ENCODE assay signal across 13 cellular contexts in genomic region chr6:139588734-139589418, GRCh38.
A peak's percentile ranks its signal among the peaks of the same experiment; 100 is the strongest.
DNase-seq lines count a peak whose midpoint lies in the region; FAIRE-seq and TF ChIP-seq lines count a peak whose summit lies in the region.
"Had no signal": no experiment of that assay in that cellular context is flagged by ENCODE, and none has a peak within 500 bp of the region (broad histone marks: within the 10 kb centered on the region; RNA-seq: fewer than 3 reads in every experiment).

No MANE protein-coding gene starts in this region.

- H3K27me3 ChIP-seq in vagina: no peaks in the 10 kb centered on the region

- FAIRE-seq in HTR-8/SVneo (lab: Jason Lieb, UNC): no peak
- FAIRE-seq: endothelial cell of umbilical vein had no signal

- peak; percentile 78 for DNase-seq in AG10803 (ENCODE audit: low read depth)
- DNase-seq in NCI-H146 (lab: John Stamatoyannopoulos, UW): peak; percentile 54
- DNase-seq in cardiac fibroblast (ENCODE audit: low read depth in 2 of 2): peak; percentile 66
- no peak for DNase-seq in posterior vena cava (ENCODE audit: low spot score)
- no peak for DNase-seq in vagina (ENCODE audit: extremely low spot score in 2 of 2)
- no peak for DNase-seq in HTR-8/SVneo (ENCODE audit: insufficient read length, low spot score)
- no peak for DNase-seq in activated CD4-positive, alpha-beta T cell treated with anti-CD3 and anti-CD28 coated beads for 1 hour
- DNase-seq: CD4-positive, CD25-positive, alpha-beta regulatory T cell; naive B cell; SIG-M5 had no signal

- no peaks in the 10 kb centered on the region for H3K9me3 Mint-ChIP-seq in nephron
- H3K9me3 Mint-ChIP-seq: IgD-negative memory B cell, naive B cell had no signal

- TF ChIP-seq CTCF in AG10803 (conservative IDR thresholded peaks at IDR 0.05; ENCODE audit: low read length): no peak
- TF ChIP-seq CTCF in cardiac fibroblast (IDR thresholded peaks at IDR 0.05; ENCODE audit: low read depth, low read length): no peak
- no peak for TF ChIP-seq CTCF in nephron (IDR thresholded peaks at IDR 0.05; ENCODE audit: unreplicated experiment in 3 of 3)
- TF ChIP-seq CTCF in vagina (IDR thresholded peaks at IDR 0.05): no peak

- intact Hi-C loops in posterior vena cava (cut with DNase I): no loop called here
- intact Hi-C loops in vagina (cut with DNase I): no loop called here

- peak overlapping the region; percentile 46 to 88 (median 50) for H3K27ac Mint-ChIP-seq in nephron
- H3K27ac Mint-ChIP-seq: CD4-positive, CD25-positive, alpha-beta regulatory T cell; IgD-negative memory B cell had no signal

- H3K9me3 ChIP-seq in vagina: no peaks in the 10 kb centered on the region

- H3K4me1 Mint-ChIP-seq in nephron: peaks cover 50% of the 10 kb centered on the region
- H3K4me1 Mint-ChIP-seq: naive B cell had no signal

- peak overlapping the region in 1 of 3 experiments; percentile 11 for H3K4me3 Mint-ChIP-seq in nephron
- H3K4me3 Mint-ChIP-seq: CD4-positive, CD25-positive, alpha-beta regulatory T cell; IgD-negative memory B cell; naive B cell had no signal

- H3K36me3 ChIP-seq in vagina: no peaks in the 10 kb centered on the region

- TF ChIP-seq POLR2A in vagina (IDR thresholded peaks at IDR 0.05): no peak

- peaks cover 14% of the 10 kb centered on the region for H3K4me1 ChIP-seq in vagina

- no peaks in the 10 kb centered on the region for H3K36me3 Mint-ChIP-seq in nephron (ENCODE audit: low read depth)
- H3K36me3 Mint-ChIP-seq: CD4-positive, CD25-positive, alpha-beta regulatory T cell; IgD-negative memory B cell; naive B cell had no signal

- H3K27ac ChIP-seq in vagina: no peak overlapping the region

- H3K4me3 ChIP-seq in AG10803 (ENCODE audit: low read length): no peak overlapping the region
- no peak overlapping the region for H3K4me3 ChIP-seq in cardiac fibroblast (replicated peaks in 1 of 2; ENCODE audit: low read depth in 2 of 2, low read length in 2 of 2)
- H3K4me3 ChIP-seq in vagina: no peak overlapping the region

- H3K27me3 Mint-ChIP-seq in nephron (ENCODE audit: low read depth): no peaks in the 10 kb centered on the region
- H3K27me3 Mint-ChIP-seq: IgD-negative memory B cell had no signal

Comparison
In these comparisons a context has a peak if more than half of its experiments do, and no peak if none do; other contexts are left out.
1. DNase-seq: peak in AG10803 (single experiment), NCI-H146 (single experiment) and cardiac fibroblast (2 of 2); none in posterior vena cava (single experiment), vagina (0 of 2), HTR-8/SVneo (single experiment) and activated CD4-positive, alpha-beta T cell treated with anti-CD3 and anti-CD28 coated beads for 1 hour (single experiment).